ENCODE assay signal across 12 cellular contexts in the genomic region with DNA sequence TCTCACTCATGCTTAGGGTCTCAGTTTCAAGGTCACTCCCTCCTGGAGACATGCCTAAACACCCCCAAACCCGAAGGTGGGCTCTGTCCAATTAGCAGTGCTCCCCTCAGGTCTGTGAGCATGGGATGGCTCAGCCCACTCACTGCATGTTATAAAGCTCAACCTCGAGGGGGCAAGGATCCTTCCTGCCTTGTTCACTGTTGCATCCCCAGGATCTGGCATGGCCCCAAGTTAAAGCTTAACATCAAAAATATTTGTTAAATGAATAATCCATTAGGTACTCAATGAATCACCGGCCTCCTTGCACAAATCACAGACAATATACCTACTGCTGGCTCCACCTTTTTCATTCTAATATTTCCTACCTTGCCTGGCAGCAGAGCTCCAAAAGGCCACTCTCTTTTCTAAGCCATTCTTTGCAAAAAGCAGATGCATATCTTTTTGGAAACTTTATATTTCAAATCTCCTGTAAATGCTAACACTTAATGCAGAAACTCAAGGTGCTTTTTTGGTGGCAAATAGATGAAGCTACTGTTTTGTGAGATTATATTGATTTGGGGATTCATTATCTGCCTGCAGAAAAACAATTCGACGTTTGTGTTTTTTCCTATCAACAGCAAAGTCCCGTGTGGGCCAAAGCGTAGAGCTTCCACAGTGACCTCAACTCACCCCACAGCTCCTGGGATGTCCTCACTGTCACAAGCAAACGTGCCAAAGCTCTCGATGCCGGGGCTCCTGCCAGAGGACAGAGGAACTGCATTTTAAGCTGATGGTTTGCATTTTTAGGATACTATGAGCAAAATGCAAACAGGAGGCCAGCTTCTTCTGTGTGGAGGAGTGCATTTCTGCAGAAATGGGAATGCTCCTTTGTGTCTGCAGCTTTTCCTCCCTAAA. TPM values are rescaled to one million over a fixed set of nuclear protein-coding genes. Genes with fewer than 3 reads are reported as not detected.
DNase-seq lines count a peak whose midpoint lies in the region; ATAC-seq and TF ChIP-seq lines count a peak whose summit lies in the region.
"Had no signal": no experiment of that assay in that cellular context is flagged by ENCODE, and none has a peak within 500 bp of the region (broad histone marks: within the 10 kb centered on the region; RNA-seq: fewer than 3 reads in every experiment).

No MANE protein-coding gene starts in this region.

- DNase-seq in G401 (ENCODE audit: low spot score), result peak; percentile 12
- DNase-seq in M059J (ENCODE audit: low read depth), result peak; percentile 95
- peak; percentile 6 for DNase-seq in cerebellum (ENCODE audit: low spot score)
- no peak for DNase-seq in cerebellar nuclear complex (lab: John Stamatoyannopoulos, UW)
- no peak for DNase-seq in NOMO-1 treated with dmso at 0.1 percent for 144 hours (lab: John Stamatoyannopoulos, UW; ENCODE audit: unreplicated experiment)
- DNase-seq: DMS79; mucosa of descending colon; NCI-H510A; stimulated activated CD4-positive, alpha-beta T cell treated with anti-CD3 and anti-CD28 coated beads, Interleukin-15, amount 100 ng/mL, for 24 hours had no signal

- no peaks in the 10 kb centered on the region for H3K9me3 Mint-ChIP-seq in nephron

- no peak for ATAC-seq in GM19397 (IDR thresholded peaks at IDR 0.05; ENCODE audit: unreplicated experiment)
- no peak for ATAC-seq in HG03196 (IDR thresholded peaks at IDR 0.05; ENCODE audit: unreplicated experiment)
- ATAC-seq: mucosa of descending colon had no signal

- peaks cover 18% of the 10 kb centered on the region for H3K4me1 Mint-ChIP-seq in nephron

- peak overlapping the region; percentile 94 to 97 (median 96) for H3K27ac Mint-ChIP-seq in nephron

- H3K4me3 Mint-ChIP-seq in nephron, result no peak overlapping the region

- no peaks in the 10 kb centered on the region for H3K36me3 Mint-ChIP-seq in nephron (ENCODE audit: low read depth)

- H3K27me3 Mint-ChIP-seq in nephron (ENCODE audit: low read depth), result no peaks in the 10 kb centered on the region

- in situ Hi-C loops in G401 (cut with HindIII; ENCODE audit: low sequenced_read_pairs), result no loop called here

- TF ChIP-seq CTCF in nephron (IDR thresholded peaks at IDR 0.05; ENCODE audit: unreplicated experiment in 3 of 3), result no peak

RNA-seq across cellular contexts. Expression of a gene that starts 35.4 kb away (rescaled TPM):
- total RNA-seq in G401 (2014; rRNA removed; shearing (Covaris generic)), result 13.0 and 36.6 TPM in 2 replicates
- 21.6 and 26.5 TPM in 2 replicates for total RNA-seq in M059J (2014; rRNA removed; shearing (Covaris generic))
- 12.6 TPM for total RNA-seq in cerebellum

Comparison
In these comparisons a context has a peak if more than half of its experiments do, and no peak if none do; other contexts are left out.
1. DNase-seq: peak in G401 (single experiment), M059J (single experiment) and cerebellum (single experiment); none in cerebellar nuclear complex (0 of 2) and NOMO-1 treated with dmso at 0.1 percent for 144 hours (single experiment).